In the genomic region with DNA sequence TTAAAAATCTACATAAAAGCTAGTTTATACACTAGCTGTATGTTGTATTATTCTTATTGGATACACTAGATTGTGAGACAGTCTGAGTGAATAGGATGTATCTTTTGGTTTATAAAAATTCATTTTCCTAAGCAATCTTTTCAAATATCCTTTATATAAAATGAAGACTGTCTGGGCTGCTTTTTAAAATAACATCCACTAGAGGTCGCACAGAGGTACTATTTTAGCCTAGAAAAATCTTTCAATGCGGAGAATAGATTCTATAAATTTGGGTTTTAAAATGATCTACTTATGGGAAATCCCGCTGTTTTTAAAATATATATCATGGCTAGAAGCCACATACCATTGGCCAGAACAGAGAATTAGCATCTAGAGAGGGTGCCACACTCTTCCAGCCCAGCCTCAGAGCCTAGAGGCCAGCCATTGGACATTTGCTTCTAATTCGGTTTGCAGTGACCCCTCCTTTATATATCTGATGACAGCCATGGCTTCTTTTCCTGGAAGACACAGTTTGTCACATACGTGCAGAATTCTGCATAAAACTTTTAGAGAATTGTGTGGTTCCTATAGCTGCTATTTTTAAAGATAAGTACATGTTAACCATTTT, we compare ENCODE assay signal across 9 cellular contexts. TPM values are rescaled to one million over a fixed set of nuclear protein-coding genes. Genes with fewer than 3 reads are reported as not detected.
A peak's percentile ranks its signal among the peaks of the same experiment; 100 is the strongest.
DNase-seq lines count a peak whose midpoint lies in the region; ATAC-seq and TF ChIP-seq lines count a peak whose summit lies in the region.
"Had no signal": no experiment of that assay in that cellular context is flagged by ENCODE, and none has a peak within 500 bp of the region (broad histone marks: within the 10 kb centered on the region; RNA-seq: fewer than 3 reads in every experiment).

No MANE protein-coding gene starts in this region.

- intact Hi-C loops in PC-9 (cut with micrococcal nuclease; ENCODE audit: unreplicated experiment): loop anchor here (2.0 to 10.0 kb wide), 3 partner anchors 83 to 1905 kb away; no protein-coding TSS in a partner anchor
- intact Hi-C loops in esophagus muscularis mucosa (cut with DNase I): loop anchor here (2.0 to 10.0 kb wide), 3 partner anchors 38 to 375 kb away; no protein-coding TSS in a partner anchor

- H3K79me2 ChIP-seq in PC-9 (ENCODE audit: low read depth) (no peaks in the 10 kb centered on the region), parathyroid adenoma (no peaks in the 10 kb centered on the region)

- ATAC-seq in HG03066 (IDR thresholded peaks at IDR 0.05; ENCODE audit: low read depth, unreplicated experiment): peak; percentile 54
- ATAC-seq in GM21515 (IDR thresholded peaks at IDR 0.05; ENCODE audit: unreplicated experiment): no peak
- no peak for ATAC-seq in GM21360 (IDR thresholded peaks at IDR 0.05; ENCODE audit: unreplicated experiment)

- CTCF ChIA-PET in PC-9 (lab: Charles Lee): interaction anchor here (1.3 kb wide), 1 partner anchor 83 kb away, joined by 4 read pairs; no protein-coding TSS in a partner anchor

- H3K36me3 ChIP-seq in PC-9 (ENCODE audit: low read depth): no peaks in the 10 kb centered on the region
- H3K36me3 ChIP-seq in esophagus muscularis mucosa: no peaks in the 10 kb centered on the region
- no peaks in the 10 kb centered on the region for H3K36me3 ChIP-seq in parathyroid adenoma (ENCODE audit: control insufficient read depth, insufficient read depth, low read length)

- TF ChIP-seq CTCF in PC-9 (conservative IDR thresholded peaks at IDR 0.05) (peak; percentile 91), esophagus muscularis mucosa (IDR thresholded peaks at IDR 0.05) (peak; percentile 60 to 74 (median 63)), parathyroid adenoma (IDR thresholded peaks at IDR 0.05) (peak; percentile 56)

- POLR2A ChIA-PET in PC-9 (lab: Charles Lee; ENCODE audit: unreplicated experiment): no interaction called here

- TF ChIP-seq POLR2A in esophagus muscularis mucosa (IDR thresholded peaks at IDR 0.05; ENCODE audit: low read depth): no peak

- H2AFZ ChIP-seq in PC-9: no peak overlapping the region
- H2AFZ ChIP-seq in parathyroid adenoma: no peak overlapping the region

- peak; percentile 70 for DNase-seq in DMS79 treated with DMSO at 0.1 percent for 48 hours (lab: John Stamatoyannopoulos, UW)
- DNase-seq in DMS79 (lab: John Stamatoyannopoulos, UW): no peak
- DNase-seq in PC-9: peak in 1 of 2 experiments; percentile 46
- no peak for DNase-seq in esophagus muscularis mucosa (ENCODE audit: extremely low spot score)

- WGBS in esophagus muscularis mucosa: 16% methylated on average over 5 of the region's 5 CpGs

- H3K4me1 ChIP-seq in PC-9 (replicated peaks; ENCODE audit: insufficient read depth): no peaks in the 10 kb centered on the region
- peaks cover 0 to 4% (median 4%) of the 10 kb centered on the region in 4 donors for H3K4me1 ChIP-seq in esophagus muscularis mucosa
- no peaks in the 10 kb centered on the region for H3K4me1 ChIP-seq in parathyroid adenoma

- no TSS peak for BruUV-seq in PC-9 (replicated peaks; lab: Mats Ljungman, UMichigan)

- H3K9ac ChIP-seq in parathyroid adenoma: no peak overlapping the region

- no peak overlapping the region for H3K4me2 ChIP-seq in PC-9
- no peak overlapping the region for H3K4me2 ChIP-seq in parathyroid adenoma (ENCODE audit: low read length)

- no peak overlapping the region for H3K4me3 ChIP-seq in PC-9
- H3K4me3 ChIP-seq in esophagus muscularis mucosa: no peak overlapping the region
- no peak overlapping the region for H3K4me3 ChIP-seq in parathyroid adenoma (ENCODE audit: low read depth, low read length)
- H3K4me3 ChIP-seq: skin epidermis had no signal

- H3K27ac ChIP-seq in PC-9: no peak overlapping the region
- H3K27ac ChIP-seq in esophagus muscularis mucosa (replicated peaks in 1 of 4): no peak overlapping the region
- H3K27ac ChIP-seq in parathyroid adenoma: no peak overlapping the region
- H3K27ac ChIP-seq: skin epidermis had no signal

- no peaks in the 10 kb centered on the region for H3F3A ChIP-seq in PC-9 (ENCODE audit: insufficient read depth, low read depth)

- H3K9me3 ChIP-seq in PC-9 (ENCODE audit: insufficient read depth, low read depth): no peaks in the 10 kb centered on the region
- no peaks in the 10 kb centered on the region for H3K9me3 ChIP-seq in esophagus muscularis mucosa
- H3K9me3 ChIP-seq in parathyroid adenoma (ENCODE audit: control insufficient read depth, low read length): no peaks in the 10 kb centered on the region

- TF ChIP-seq EP300 in esophagus muscularis mucosa (IDR thresholded peaks at IDR 0.05): no peak

- no peaks in the 10 kb centered on the region for H3K9me2 ChIP-seq in PC-9 (ENCODE audit: insufficient read depth)

- no peaks in the 10 kb centered on the region for H3K27me3 ChIP-seq in PC-9 (ENCODE audit: insufficient read depth, low read depth)
- H3K27me3 ChIP-seq in esophagus muscularis mucosa: no peaks in the 10 kb centered on the region
- no peaks in the 10 kb centered on the region for H3K27me3 ChIP-seq in parathyroid adenoma (ENCODE audit: control insufficient read depth, insufficient read depth, low read length)

- no peaks in the 10 kb centered on the region for H4K20me1 ChIP-seq in PC-9 (ENCODE audit: insufficient read depth)

RNA-seq across cellular contexts. Expression of gene C11orf97, which starts 7.3 kb away (rescaled TPM):
- total RNA-seq in PC-9 (2021) (not detected in 2 replicates), esophagus muscularis mucosa (not detected)

RNA-seq across cellular contexts. Expression of gene FUT4, which starts 24.1 kb away (rescaled TPM):
- total RNA-seq in PC-9 (2021) (1.9 and 2.0 TPM in 2 replicates), esophagus muscularis mucosa (1 to 10 TPM; 5.5 to 8.8 (median 7.2) TPM)

RNA-seq across cellular contexts. Expression of gene ANKRD49, which starts 25.8 kb away (rescaled TPM):
- total RNA-seq in PC-9 (2021): 8.7 and 12.7 TPM in 2 replicates
- 10 to 100 TPM; 16.2 to 20.8 (median 18.0) TPM for total RNA-seq in esophagus muscularis mucosa

RNA-seq across cellular contexts. Expression of gene MRE11, which starts 25.9 kb away (rescaled TPM):
- 40.3 and 41.1 TPM in 2 replicates for total RNA-seq in PC-9 (2021)
- 10 to 100 TPM in 3 of 4 donors, 1 to 10 TPM in 1; 9.9 to 12.9 (median 11.2) TPM for total RNA-seq in esophagus muscularis mucosa

RNA-seq across cellular contexts. Expression of gene PIWIL4, which starts 47.6 kb away (rescaled TPM):
- total RNA-seq in PC-9 (2021) (0.26 and 0.33 TPM in 2 replicates), esophagus muscularis mucosa (1 to 10 TPM; 3.2 to 4.5 (median 4.1) TPM)
